9 cellular contexts compared by ENCODE assay signal in genomic region chr15:42107483-42107882, GRCh38. TPM values are rescaled to one million over a fixed set of nuclear protein-coding genes. Genes with fewer than 3 reads are reported as not detected.
DNase-seq lines count a peak whose midpoint lies in the region; ATAC-seq and TF ChIP-seq lines count a peak whose summit lies in the region.
"Had no signal": no experiment of that assay in that cellular context is flagged by ENCODE, and none has a peak within 500 bp of the region (broad histone marks: within the 10 kb centered on the region; RNA-seq: fewer than 3 reads in every experiment).

No MANE protein-coding gene starts in this region.

- in situ Hi-C loops in mammary epithelial cell (cut with MboI; ENCODE audit: low sequenced_read_pairs in 2 of 2) = no loop called here

- no TSS peak for BruUV-seq in mammary epithelial cell (replicated peaks; lab: Mats Ljungman, UMichigan)
- BruUV-seq in MCF 10A (replicated peaks; lab: Mats Ljungman, UMichigan) = no TSS peak

- POLR2A ChIA-PET in MCF 10A (lab: Yijun Ruan, JAX) = interaction anchor here (0.8 to 2.9 kb wide), 3 partner anchors 10 to 15 kb away, joined by 3 to 9 read pairs (median 3); no protein-coding TSS in a partner anchor

- TF ChIP-seq CTCF in mammary epithelial cell (conservative IDR thresholded peaks at IDR 0.05 in 1 of 2, IDR thresholded peaks at IDR 0.05 in 1 of 2; ENCODE audit: extremely low read depth in 1 of 2, insufficient read depth in 1 of 2, low read depth in 1 of 2, low read length in 2 of 2) (no peak), MCF 10A (IDR thresholded peaks at IDR 0.05; ENCODE audit: unreplicated experiment) (no peak)

- peak overlapping the region; percentile 74 for H2AFZ ChIP-seq in mammary epithelial cell (ENCODE audit: low read depth, low read length)

- H3K27me3 ChIP-seq in mammary epithelial cell (ENCODE audit: insufficient read depth, low read length) = no peaks in the 10 kb centered on the region
- H3K27me3 ChIP-seq: neutrophil had no signal

- no peak overlapping the region for H3K27ac Mint-ChIP-seq in MCF 10A (ENCODE audit: low read depth, unreplicated experiment)

- intact Hi-C loops in mammary epithelial cell (cut with micrococcal nuclease) (no loop called here), MCF 10A (cut with micrococcal nuclease) (no loop called here), left ventricle myocardium superior (cut with micrococcal nuclease) (no loop called here)

- WGBS in mammary epithelial cell (ENCODE audit: low coverage, missing lambda C conversion rate) = 6% methylated on average over 8 of the region's 8 CpGs

- DNase-seq in mammary epithelial cell (peak; percentile 25), MCF 10A (ENCODE audit: unreplicated experiment) (no peak), NCI-H526 treated with DMSO at 0.1 percent for 48 hours (lab: John Stamatoyannopoulos, UW) (peak; percentile 97), dermis blood vessel endothelial cell (peak; percentile 46), superior temporal gyrus (ENCODE audit: extremely low spot score) (peak; percentile 56), NAMALWA (ENCODE audit: low spot score) (no peak), left ventricle myocardium superior (no peak)

- H3K27me3 Mint-ChIP-seq in MCF 10A (ENCODE audit: insufficient read depth, unreplicated experiment) = peaks cover 11% of the 10 kb centered on the region

- CTCF ChIA-PET in mammary epithelial cell (lab: Charles Lee; ENCODE audit: low non-redundant PET) = no interaction called here
- CTCF ChIA-PET in MCF 10A (lab: Yijun Ruan, JAX) = interaction anchor here (0.5 to 1.2 kb wide), 5 partner anchors 11 to 809 kb away, joined by 3 to 4 read pairs (median 3); partner anchors contain the start of gene PLA2G4F

- no peaks in the 10 kb centered on the region for H3K9me3 ChIP-seq in mammary epithelial cell (replicated peaks; ENCODE audit: insufficient read depth, low read length)
- H3K9me3 ChIP-seq: neutrophil had no signal

- ATAC-seq in HG02763 (IDR thresholded peaks at IDR 0.05; ENCODE audit: unreplicated experiment) (no peak), left ventricle myocardium superior (no peak)

- H3K9me3 Mint-ChIP-seq in MCF 10A (ENCODE audit: unreplicated experiment) = peaks cover 11% of the 10 kb centered on the region

- dilution Hi-C loops in mammary epithelial cell (cut with HindIII; ENCODE audit: low sequenced_read_pairs) = no loop called here

- peaks cover 4% of the 10 kb centered on the region for H3K4me1 Mint-ChIP-seq in MCF 10A (ENCODE audit: insufficient read depth, unreplicated experiment)

- no peaks in the 10 kb centered on the region for H4K20me1 ChIP-seq in mammary epithelial cell (ENCODE audit: insufficient read depth, low read length)

- no peak overlapping the region for H3K4me3 Mint-ChIP-seq in MCF 10A (ENCODE audit: unreplicated experiment)

- H3K4me3 ChIP-seq in mammary epithelial cell (replicated peaks in 1 of 3; ENCODE audit: insufficient read depth in 1 of 3, low read depth in 2 of 3, low read length in 3 of 3) = no peak overlapping the region

- H3K4me1 ChIP-seq in mammary epithelial cell (ENCODE audit: insufficient read depth, low read length) = peaks cover 8% of the 10 kb centered on the region

- H3K4me2 ChIP-seq in mammary epithelial cell (ENCODE audit: insufficient read depth, low read depth, low read length) = peak overlapping the region; percentile 37

- H3K36me3 ChIP-seq in mammary epithelial cell (ENCODE audit: insufficient read depth, low read length) = no peaks in the 10 kb centered on the region
- H3K36me3 ChIP-seq: neutrophil had no signal

- H3K79me2 ChIP-seq in mammary epithelial cell (ENCODE audit: insufficient read depth, low read length) = no peaks in the 10 kb centered on the region

- no peak overlapping the region for H3K9ac ChIP-seq in mammary epithelial cell (ENCODE audit: insufficient read depth, low read length)

- H3K27ac ChIP-seq in mammary epithelial cell (ENCODE audit: insufficient read depth, low read depth, low read length) = no peak overlapping the region
- H3K27ac ChIP-seq: neutrophil had no signal

- no peaks in the 10 kb centered on the region for H3K36me3 Mint-ChIP-seq in MCF 10A (ENCODE audit: insufficient read depth, unreplicated experiment)

RNA-seq across cellular contexts. Expression of gene PLA2G4D, which starts 13.1 kb away (rescaled TPM):
- total RNA-seq in mammary epithelial cell (under 1 TPM; under 0.01 to 0.19 TPM), MCF 10A (2022) (not detected in 2 replicates), dermis blood vessel endothelial cell (0.17 TPM in 1 of 2 replicates, not detected in the other), left ventricle myocardium superior (not detected)
- 0.07 TPM for polyA plus RNA-seq in mammary epithelial cell
- polyA minus RNA-seq in mammary epithelial cell = 1.4 TPM

RNA-seq across cellular contexts. Expression of gene PLA2G4F, which starts 49.0 kb away (rescaled TPM):
- 1 to 10 TPM in 1 of 2 donors, under 1 TPM in 1; 0.71 to 2.0 TPM for total RNA-seq in mammary epithelial cell
- 0.17 TPM for polyA plus RNA-seq in mammary epithelial cell
- polyA minus RNA-seq in mammary epithelial cell = not detected
- 0.30 TPM in 1 of 2 replicates, not detected in the other for total RNA-seq in MCF 10A (2022)
- not detected in 2 replicates for total RNA-seq in dermis blood vessel endothelial cell
- total RNA-seq in left ventricle myocardium superior = 5.2 TPM

Comparison
In these comparisons a context has a peak if more than half of its experiments do, and no peak if none do; other contexts are left out.
1. DNase-seq: peak in mammary epithelial cell (single experiment), NCI-H526 treated with DMSO at 0.1 percent for 48 hours (single experiment), dermis blood vessel endothelial cell (single experiment) and superior temporal gyrus (single experiment); none in MCF 10A (single experiment), NAMALWA (single experiment) and left ventricle myocardium superior (single experiment).